Comparison of ENCODE assay signal across 11 cellular contexts in the genomic region with DNA sequence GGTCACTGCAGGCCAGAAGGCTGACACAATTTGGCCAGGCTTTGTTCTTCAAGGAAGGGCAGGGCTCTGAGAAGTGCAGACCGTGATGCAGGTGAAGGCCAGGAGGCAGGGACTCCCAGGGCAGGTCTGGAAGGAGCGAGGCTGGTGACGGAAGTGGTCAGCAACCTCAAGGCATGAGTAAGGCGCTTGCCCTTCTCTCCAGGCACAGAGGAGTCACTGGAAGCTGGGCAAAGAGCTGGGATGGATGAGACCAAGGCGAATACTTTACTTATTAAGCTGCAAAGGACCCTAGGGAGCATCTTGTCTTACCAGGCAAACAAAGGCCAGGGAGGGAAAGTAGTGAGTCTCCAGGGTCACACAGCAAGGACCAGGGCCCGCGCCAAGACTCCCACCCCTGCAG. TPM values are rescaled to one million over a fixed set of nuclear protein-coding genes. Genes with fewer than 3 reads are reported as not detected.
DNase-seq lines count a peak whose midpoint lies in the region; ATAC-seq and TF ChIP-seq lines count a peak whose summit lies in the region.
"Had no signal": no experiment of that assay in that cellular context is flagged by ENCODE, and none has a peak within 500 bp of the region (broad histone marks: within the 10 kb centered on the region; RNA-seq: fewer than 3 reads in every experiment).

No MANE protein-coding gene starts in this region.

- peaks cover 1 to 3% of the 10 kb centered on the region in 2 donors for H3K36me3 Mint-ChIP-seq in activated T-cell treated with anti-CD3 and anti-CD28 coated beads, Interleukin-2, amount 50 U/mL, for 72 hours (ENCODE audit: insufficient read depth in 2 of 2)

- DNase-seq in ACHN: peak; percentile 89
- peak; percentile 89 for DNase-seq in ELR (ENCODE audit: low read depth)
- DNase-seq in activated T-cell treated with anti-CD3 and anti-CD28 coated beads, Interleukin-2, amount 50 U/mL, for 72 hours: peak in 1 of 2 donors; percentile 5
- DNase-seq in mucosa of descending colon: peak in 2 of 3 donors; percentile 31 to 51
- no peak for DNase-seq in NK-92 (lab: John Stamatoyannopoulos, UW; ENCODE audit: unreplicated experiment)
- DNase-seq in stimulated activated CD4-positive, alpha-beta T cell treated with anti-CD3 and anti-CD28 coated beads, Interleukin-4, amount 100 ng/mL, for 24 hours: no peak
- DNase-seq in LoVo (ENCODE audit: low spot score): no peak
- DNase-seq in SKM-1 (lab: John Stamatoyannopoulos, UW; ENCODE audit: unreplicated experiment): no peak
- DNase-seq: NCI-H1436 had no signal

- intact Hi-C loops in mucosa of descending colon (cut with DNase I, micrococcal nuclease): no loop called here

- in situ Hi-C loops in ACHN (cut with HindIII; ENCODE audit: low pct_ligation_motif_present, low pct_unique_long_range_greater_than_20kb, low sequenced_read_pairs): no loop called here

- ATAC-seq in activated T-cell treated with anti-CD3 and anti-CD28 coated beads, Interleukin-2, amount 50 U/mL, for 72 hours (replicated peaks in 1 of 2): no peak
- no peak for ATAC-seq in mucosa of descending colon

- H3K4me3 ChIP-seq in mucosa of descending colon: no peak overlapping the region
- H3K4me3 ChIP-seq: coronary artery had no signal

- H3K4me1 ChIP-seq in mucosa of descending colon (ENCODE audit: low read depth): peaks cover 26% of the 10 kb centered on the region

- no peaks in the 10 kb centered on the region for H3K9me3 ChIP-seq in mucosa of descending colon

- H3K4me3 Mint-ChIP-seq in activated T-cell treated with anti-CD3 and anti-CD28 coated beads, Interleukin-2, amount 50 U/mL, for 72 hours: peak overlapping the region in 1 of 2 donors; percentile 20
- H3K4me3 Mint-ChIP-seq: nephron had no signal

- no peaks in the 10 kb centered on the region for H3K9me3 Mint-ChIP-seq in activated T-cell treated with anti-CD3 and anti-CD28 coated beads, Interleukin-2, amount 50 U/mL, for 72 hours

- H3K27ac Mint-ChIP-seq in activated T-cell treated with anti-CD3 and anti-CD28 coated beads, Interleukin-2, amount 50 U/mL, for 72 hours: peak overlapping the region; percentile 79
- H3K27ac Mint-ChIP-seq: nephron had no signal

- peaks cover 70% of the 10 kb centered on the region for H3K4me1 Mint-ChIP-seq in activated T-cell treated with anti-CD3 and anti-CD28 coated beads, Interleukin-2, amount 50 U/mL, for 72 hours (ENCODE audit: low read depth)

- no peak for TF ChIP-seq CTCF in mucosa of descending colon (IDR thresholded peaks at IDR 0.05)

- H3K36me3 ChIP-seq in mucosa of descending colon (ENCODE audit: low read depth): no peaks in the 10 kb centered on the region

- H3K27me3 Mint-ChIP-seq in activated T-cell treated with anti-CD3 and anti-CD28 coated beads, Interleukin-2, amount 50 U/mL, for 72 hours (ENCODE audit: low read depth): no peaks in the 10 kb centered on the region

RNA-seq across cellular contexts. Expression of gene IRF1, which starts 18.6 kb away (rescaled TPM):
- 100 to 1,000 TPM; 212 to 226 TPM for total RNA-seq in activated T-cell treated with anti-CD3 and anti-CD28 coated beads, Interleukin-2, amount 50 U/mL, for 72 hours
- 100 to 1,000 TPM in 2 of 3 donors, 10 to 100 TPM in 1; 89.4 to 172 (median 143) TPM for total RNA-seq in mucosa of descending colon

Comparison
In these comparisons a context has a peak if more than half of its experiments do, and no peak if none do; other contexts are left out.
1. DNase-seq: peak in ACHN (single experiment), ELR (single experiment) and mucosa of descending colon (2 of 3); none in NK-92 (single experiment), stimulated activated CD4-positive, alpha-beta T cell treated with anti-CD3 and anti-CD28 coated beads, Interleukin-4, amount 100 ng/mL, for 24 hours (single experiment), LoVo (single experiment) and SKM-1 (single experiment).